ENCODE assay signal across 7 cellular contexts in genomic region chr14:32805979-32806378, GRCh38.
"Had no signal": no experiment of that assay in that cellular context is flagged by ENCODE, and none has a peak within 500 bp of the region (broad histone marks: within the 10 kb centered on the region; RNA-seq: fewer than 3 reads in every experiment).

No MANE protein-coding gene starts in this region.

- H2AFZ ChIP-seq: GM23338 had no signal

- H3K4me2 ChIP-seq: GM23338 had no signal

- H3K4me3 ChIP-seq: GM23338, HAP-1 had no signal

- ATAC-seq: GM23338, HCT116 had no signal

- DNase-seq: HFFc6, KBM-7 had no signal

- FAIRE-seq: H1, HTR-8/SVneo had no signal

- H3K36me3 ChIP-seq: HAP-1 had no signal
